Comparison of ENCODE assay signal across 34 cellular contexts in the genomic region with DNA sequence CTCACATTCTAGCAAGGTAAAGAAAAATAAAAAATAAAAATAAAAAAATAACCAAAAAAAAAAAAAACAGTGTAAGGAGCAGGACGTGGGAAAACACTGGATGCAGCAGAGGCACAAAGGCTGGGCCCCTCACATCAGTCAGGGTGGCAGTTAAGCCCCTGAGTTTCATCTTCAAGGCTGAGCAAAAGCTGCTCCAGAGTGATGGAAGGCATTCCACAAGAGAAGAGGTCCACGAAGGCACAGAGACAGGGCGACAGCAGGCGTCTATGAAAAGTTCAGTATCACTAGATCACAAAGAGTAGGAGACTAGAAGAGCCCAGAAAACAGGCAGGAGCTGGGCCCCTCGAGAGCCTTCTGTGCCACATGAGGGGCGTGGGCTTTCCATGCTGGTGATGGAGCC.
"Had no signal": no experiment of that assay in that cellular context is flagged by ENCODE, and none has a peak within 500 bp of the region (broad histone marks: within the 10 kb centered on the region; RNA-seq: fewer than 3 reads in every experiment).

No MANE protein-coding gene starts in this region.

- H3K9me3 ChIP-seq: MG63 had no signal

- H3K27ac ChIP-seq: KMS-11 had no signal

- H3K4me2 ChIP-seq: KMS-11 had no signal

- H3K9ac ChIP-seq: KMS-11 had no signal

- H3K36me3 ChIP-seq: MG63 had no signal

- H3K27me3 ChIP-seq: MG63 had no signal

- H3K4me3 ChIP-seq: MG63 had no signal

- DNase-seq: Karpas-422, Kasumi-1, MG63, MM.1S, MV-4-11, NCI-H1048, NCI-H1092, NCI-H1092 treated with DMSO at 0.1 percent for 48 hours, NCI-H1105, NCI-H1105 treated with DMSO at 0.1 percent for 48 hours, NCI-H1417, NCI-H1417 treated with DMSO at 0.1 percent for 48 hours, NCI-H1436, NCI-H1436 treated with DMSO at 0.1 percent for 48 hours, NCI-H146, NCI-H1694, NCI-H1694 treated with DMSO at 0.1 percent for 48 hours, NCI-H187, NCI-H187 treated with DMSO at 0.1 percent for 48 hours, NCI-H1930, NCI-H2029, NCI-H2029 treated with DMSO at 0.1 percent for 48 hours, NCI-H2081, NCI-H2081 treated with DMSO at 0.1 percent for 48 hours, NCI-H2107, NCI-H2171, NCI-H2171 treated with DMSO at 0.1 percent for 48 hours, NCI-H2227 treated with DMSO at 0.1 percent for 48 hours, NCI-H226, NCI-H345, NCI-H446, NCI-H446 treated with DMSO at 0.1 percent for 48 hours, NCI-H510A had no signal
